14 cellular contexts compared by ENCODE assay signal in genomic region chr9:99180199-99180598, GRCh38. TPM values are rescaled to one million over a fixed set of nuclear protein-coding genes. Genes with fewer than 3 reads are reported as not detected.
DNase-seq lines count a peak whose midpoint lies in the region; ATAC-seq and TF ChIP-seq lines count a peak whose summit lies in the region.
"Had no signal": no experiment of that assay in that cellular context is flagged by ENCODE, and none has a peak within 500 bp of the region (broad histone marks: within the 10 kb centered on the region; RNA-seq: fewer than 3 reads in every experiment).

No MANE protein-coding gene starts in this region.

- H3K4me3 ChIP-seq in GM06990 (replicated peaks; ENCODE audit: low read depth, low read length) = no peak overlapping the region
- H3K4me3 ChIP-seq: coronary artery, pancreas had no signal

- H3K36me3 ChIP-seq in GM06990 (ENCODE audit: control insufficient read depth, insufficient read depth, low read length) = no peaks in the 10 kb centered on the region
- H3K36me3 ChIP-seq: pancreas had no signal

- H3K27me3 ChIP-seq in GM06990 (replicated peaks; ENCODE audit: control insufficient read depth, insufficient read depth, low read length) = no peaks in the 10 kb centered on the region
- H3K27me3 ChIP-seq: pancreas had no signal

- peak overlapping the region; percentile 8 for H3K4me3 Mint-ChIP-seq in T-helper 2 cell treated with Interferon-gamma antibody and Interleukin-4, amounts not matched to agents 5 μg/mL and 100 μg/mL, for 36 hours

- peaks cover 31% of the 10 kb centered on the region for H3K4me1 Mint-ChIP-seq in T-helper 2 cell treated with Interferon-gamma antibody and Interleukin-4, amounts not matched to agents 5 μg/mL and 100 μg/mL, for 36 hours (ENCODE audit: low read depth)

- no peak for TF ChIP-seq CTCF in GM06990 (IDR thresholded peaks at IDR 0.05; ENCODE audit: insufficient read depth, low read length, poor library complexity, severe bottlenecking)

- peak; percentile 60 for ATAC-seq in GM18868 (IDR thresholded peaks at IDR 0.05; ENCODE audit: unreplicated experiment)
- ATAC-seq in HG02852 (IDR thresholded peaks at IDR 0.05; ENCODE audit: unreplicated experiment) = peak; percentile 40
- no peak for ATAC-seq in GM19452 (IDR thresholded peaks at IDR 0.05; ENCODE audit: unreplicated experiment)
- ATAC-seq: pancreas had no signal

- H3K27ac Mint-ChIP-seq in T-helper 2 cell treated with Interferon-gamma antibody and Interleukin-4, amounts not matched to agents 5 μg/mL and 100 μg/mL, for 36 hours = no peak overlapping the region

- no peaks in the 10 kb centered on the region for H3K36me3 Mint-ChIP-seq in T-helper 2 cell treated with Interferon-gamma antibody and Interleukin-4, amounts not matched to agents 5 μg/mL and 100 μg/mL, for 36 hours (ENCODE audit: low read depth)

- H3K9me3 Mint-ChIP-seq in T-helper 2 cell treated with Interferon-gamma antibody and Interleukin-4, amounts not matched to agents 5 μg/mL and 100 μg/mL, for 36 hours = no peaks in the 10 kb centered on the region

- no peaks in the 10 kb centered on the region for H3K27me3 Mint-ChIP-seq in T-helper 2 cell treated with Interferon-gamma antibody and Interleukin-4, amounts not matched to agents 5 μg/mL and 100 μg/mL, for 36 hours (ENCODE audit: low read depth)

- DNase-seq in GM06990 (ENCODE audit: extremely low read depth, insufficient read length) = peak; percentile 64
- no peak for DNase-seq in T-helper 2 cell treated with Interferon-gamma antibody and Interleukin-4, amounts not matched to agents 5 μg/mL and 100 μg/mL, for 36 hours (ENCODE audit: low spot score)
- no peak for DNase-seq in SK-N-DZ (ENCODE audit: low spot score)
- no peak for DNase-seq in NCI-H1105 (lab: John Stamatoyannopoulos, UW)
- DNase-seq in DMS114 treated with DMSO at 0.1 percent for 48 hours (lab: John Stamatoyannopoulos, UW; ENCODE audit: unreplicated experiment) = no peak
- DNase-seq: DND-41; midbrain; NCI-H1048; pancreas; stimulated activated CD4-positive, alpha-beta T cell treated with anti-CD3 and anti-CD28 coated beads, Interleukin-12 subunit alpha, Interleukin-12 subunit beta, amount 100 ng/mL, for 4 hours had no signal

RNA-seq across cellular contexts. Expression of gene ALG2, which starts 41.5 kb away (rescaled TPM):
- 17.6 and 17.8 TPM in 2 replicates for polyA plus RNA-seq in SK-N-DZ (2014; cell fraction: cytosol; rRNA removed)
- polyA plus RNA-seq in SK-N-DZ (2014; cell fraction: nucleus; rRNA removed) = 11.7 and 14.0 TPM in 2 replicates

RNA-seq across cellular contexts. Expression of gene SEC61B, which starts 41.9 kb away (rescaled TPM):
- polyA plus RNA-seq in SK-N-DZ (2014; cell fraction: cytosol; rRNA removed) = 69.1 and 123 TPM in 2 replicates
- polyA plus RNA-seq in SK-N-DZ (2014; cell fraction: nucleus; rRNA removed) = 48.6 and 81.7 TPM in 2 replicates
